Comparison of ENCODE assay signal across 18 cellular contexts in genomic region chr5:73740274-73740790, GRCh38.
DNase-seq lines count a peak whose midpoint lies in the region; ATAC-seq, FAIRE-seq and TF ChIP-seq lines count a peak whose summit lies in the region.
"Had no signal": no experiment of that assay in that cellular context is flagged by ENCODE, and none has a peak within 500 bp of the region (broad histone marks: within the 10 kb centered on the region; RNA-seq: fewer than 3 reads in every experiment).

No MANE protein-coding gene starts in this region.

- peaks cover 89% of the 10 kb centered on the region for H3K79me2 ChIP-seq in keratinocyte (ENCODE audit: control insufficient read depth, insufficient read depth, low read length)

- no peak overlapping the region for H2AK9ac ChIP-seq in IMR-90 (replicated peaks; ENCODE audit: low read depth, low read length, poor library complexity)

- H2AK5ac ChIP-seq in IMR-90 (ENCODE audit: low read depth, low read length), result no peak overlapping the region

- H2BK15ac ChIP-seq in IMR-90 (ENCODE audit: low read depth, low read length), result no peak overlapping the region

- H3K27me3 ChIP-seq in IMR-90 (ENCODE audit: control insufficient read depth, insufficient read depth, low read length) (no peaks in the 10 kb centered on the region), keratinocyte (ENCODE audit: control insufficient read depth, extremely low read depth, insufficient read depth, low read length) (no peaks in the 10 kb centered on the region), thyroid gland (no peaks in the 10 kb centered on the region)

- intact Hi-C loops in IMR-90 (cut with micrococcal nuclease) (loop anchor here (2.0 kb wide), 1 partner anchor 44 kb away; no protein-coding TSS in a partner anchor), thyroid gland (cut with DNase I) (no loop called here)

- no peak for TF ChIP-seq RAD21 in A549 (conservative IDR thresholded peaks at IDR 0.05 in 1 of 2, IDR thresholded peaks at IDR 0.05 in 1 of 2)
- TF ChIP-seq RAD21 in IMR-90 (IDR thresholded peaks at IDR 0.05; ENCODE audit: low read length), result no peak

- H3K27ac ChIP-seq in A549 (no peak overlapping the region; a peak in 1 of 6 replicates), IMR-90 (ENCODE audit: insufficient read depth, low read length) (no peak overlapping the region), keratinocyte (ENCODE audit: control insufficient read depth, insufficient read depth, low read length) (no peak overlapping the region), thyroid gland (peak overlapping the region in 2 of 3 donors; percentile 21 to 27)
- H3K27ac ChIP-seq: C4-2B had no signal

- H4K8ac ChIP-seq in IMR-90 (ENCODE audit: low read depth in 2 of 2, low read length in 2 of 2), result no peak overlapping the region

- H3K4me2 ChIP-seq in A549, result peak overlapping the region; percentile 8; the same call in 1 of the 3 replicates
- H3K4me2 ChIP-seq in IMR-90 (ENCODE audit: low read depth, low read length), result no peak overlapping the region
- no peak overlapping the region for H3K4me2 ChIP-seq in keratinocyte (ENCODE audit: control insufficient read depth, extremely low read depth, insufficient read depth, low read depth, low read length)

- H2BK5ac ChIP-seq in IMR-90 (ENCODE audit: low read depth, low read length, poor library complexity, severe bottlenecking), result no peak overlapping the region

- no peak for DNase-seq in A549 (ENCODE audit: low read depth in 1 of 2, low spot score in 1 of 2)
- DNase-seq in IMR-90, result no peak
- no peak for DNase-seq in keratinocyte (ENCODE audit: low read depth, low spot score)
- no peak for DNase-seq in thyroid gland
- no peak for DNase-seq in HK-2 (ENCODE audit: unreplicated experiment)
- DNase-seq in COLO668 (lab: John Stamatoyannopoulos, UW; ENCODE audit: unreplicated experiment), result no peak
- DNase-seq: AML-193; CD4-positive, alpha-beta T cell; DMS153; DMS79; GDM1; GOT3; H7; HFFc6 had no signal

- TF ChIP-seq EP300 in A549 (IDR thresholded peaks at IDR 0.05), result no peak

- peak; percentile 64 to 72; a peak in 4 of 6 replicates for ATAC-seq in A549
- ATAC-seq in IMR-90 (ENCODE audit: low read depth), result no peak; the same call in 1 of the 2 replicates
- ATAC-seq: HCT116 had no signal

- peak overlapping the region; percentile 84 for H3K23ac ChIP-seq in IMR-90 (ENCODE audit: low read depth, low read length)

- H3K18ac ChIP-seq in IMR-90 (ENCODE audit: low read depth, low read length), result no peak overlapping the region

- FAIRE-seq in A549 (lab: Jason Lieb, UNC), result no peak
- FAIRE-seq in keratinocyte (lab: Jason Lieb, UNC), result peak; percentile 51
- FAIRE-seq: GM12892, GM18507 had no signal

- peak overlapping the region; percentile 74; the same call in 1 of the 2 replicates for H3K14ac ChIP-seq in IMR-90 (replicated peaks; ENCODE audit: low read depth, low read length)

- 48% methylated on average over 4 of the region's 4 CpGs for WGBS in A549 (ENCODE audit: missing lambda C conversion rate)
- WGBS in IMR-90 (ENCODE audit: extremely low coverage in 2 of 2, insufficient read length in 1 of 2), 2 experiments, result no CpG with 5 or more reads among the region's 4 CpGs
- 60 to 62% methylated on average over 4 of the region's 4 CpGs for WGBS in thyroid gland, 2 donors

- in situ Hi-C loops in IMR-90 (cut with MboI; ENCODE audit: low sequenced_read_pairs), result no loop called here

- H3K9me3 ChIP-seq in A549, result no peaks in the 10 kb centered on the region
- H3K9me3 ChIP-seq in IMR-90 (ENCODE audit: control insufficient read depth, insufficient read depth, low read length), result no peaks in the 10 kb centered on the region
- no peaks in the 10 kb centered on the region for H3K9me3 ChIP-seq in keratinocyte (ENCODE audit: control insufficient read depth, low read depth, low read length)
- no peaks in the 10 kb centered on the region for H3K9me3 ChIP-seq in thyroid gland

- no peak overlapping the region for H3K4ac ChIP-seq in IMR-90 (ENCODE audit: low read depth, low read length)

- dilution Hi-C loops in IMR-90 (cut with HindIII; ENCODE audit: low sequenced_read_pairs, unreplicated experiment) (no loop called here), keratinocyte (cut with MboI; ENCODE audit: extremely low pct_ligation_motif_present, low sequenced_read_pairs) (no loop called here)

- no peak overlapping the region for H4K5ac ChIP-seq in IMR-90 (ENCODE audit: low read depth, low read length)

- H2BK120ac ChIP-seq in IMR-90 (ENCODE audit: low read depth, low read length), result no peak overlapping the region

- H2AFZ ChIP-seq in IMR-90 (replicated peaks; ENCODE audit: low read length, poor library complexity) (no peak overlapping the region), keratinocyte (ENCODE audit: control insufficient read depth, low read length) (no peak overlapping the region)

- POLR2A ChIA-PET in A549 (lab: Yijun Ruan, JAX) (interaction anchor here (0.7 kb wide), 1 partner anchor 114 kb away, joined by 4 read pairs; the partner anchor contains the start of gene ARHGEF28), IMR-90 (lab: Charles Lee; ENCODE audit: unreplicated experiment) (no interaction called here)

- peaks cover 6% of the 10 kb centered on the region; the same call in 1 of the 2 replicates for H3K9me1 ChIP-seq in IMR-90 (ENCODE audit: insufficient read depth, low read length)
- no peaks in the 10 kb centered on the region for H3K9me1 ChIP-seq in keratinocyte (ENCODE audit: control insufficient read depth, extremely low read depth, insufficient read depth, low read length)

- no peak overlapping the region for H4K91ac ChIP-seq in IMR-90 (ENCODE audit: insufficient read depth, low read depth, low read length)

- CTCF ChIA-PET in A549 (lab: Yijun Ruan, JAX), result interaction anchor here (1.1 to 1.4 kb wide), 3 partner anchors 10 to 149 kb away, joined by 3 to 7 read pairs (median 3); no protein-coding TSS in a partner anchor
- CTCF ChIA-PET in IMR-90 (lab: Yijun Ruan, JAX), result interaction anchor here (0.9 to 1.3 kb wide), 2 partner anchors 30 to 149 kb away, joined by 3 read pairs; no protein-coding TSS in a partner anchor

- H4K20me1 ChIP-seq in IMR-90 (ENCODE audit: insufficient read depth, low read length) (no peaks in the 10 kb centered on the region), keratinocyte (ENCODE audit: control insufficient read depth, extremely low read depth, insufficient read depth, low read length) (no peaks in the 10 kb centered on the region)

- H3K79me1 ChIP-seq in IMR-90 (ENCODE audit: low read depth in 1 of 2, low read length in 2 of 2), result peaks cover 0 to 31% of the 10 kb centered on the region in 2 experiments; a peak in 2 of 4 replicates

- no peak overlapping the region for H2BK20ac ChIP-seq in IMR-90 (ENCODE audit: low read depth, low read length)

- H3K4me1 ChIP-seq in A549 (peaks cover 16% of the 10 kb centered on the region; the same call in 2 of the 3 replicates), IMR-90 (ENCODE audit: control insufficient read depth, insufficient read depth, low read length) (no peaks in the 10 kb centered on the region), keratinocyte (ENCODE audit: control insufficient read depth, extremely low read depth, insufficient read depth, low read length) (no peaks in the 10 kb centered on the region), thyroid gland (peaks cover 14 to 21% of the 10 kb centered on the region in 2 donors)

- no peak overlapping the region for H3K56ac ChIP-seq in IMR-90 (ENCODE audit: extremely low read depth, insufficient read depth, low read length)

- H3K4me3 ChIP-seq in A549 (no peak overlapping the region), IMR-90 (ENCODE audit: insufficient read depth, low read depth, low read length) (no peak overlapping the region), keratinocyte (ENCODE audit: control insufficient read depth in 2 of 3, extremely low read depth in 1 of 3, insufficient read depth in 2 of 3, low read depth in 1 of 3, low read length in 3 of 3) (no peak overlapping the region), thyroid gland (replicated peaks in 1 of 3) (no peak overlapping the region)

- no peak overlapping the region for H3K9ac ChIP-seq in IMR-90 (ENCODE audit: low read depth, low read length)
- no peak overlapping the region for H3K9ac ChIP-seq in keratinocyte (ENCODE audit: control insufficient read depth, extremely low read depth, insufficient read depth, low read length)

- no peak for TF ChIP-seq CTCF in A549 (IDR thresholded peaks at IDR 0.05)
- TF ChIP-seq CTCF in IMR-90 (conservative IDR thresholded peaks at IDR 0.05; ENCODE audit: low read depth, low read length), result no peak
- no peak for TF ChIP-seq CTCF in keratinocyte (optimal IDR thresholded peaks at IDR 0.05 in 1 of 3, IDR thresholded peaks at IDR 0.05 in 1 of 3, conservative IDR thresholded peaks at IDR 0.05 in 1 of 3; ENCODE audit: extremely low read depth in 1 of 3, insufficient read depth in 2 of 3, low read length in 3 of 3)
- TF ChIP-seq CTCF in thyroid gland (IDR thresholded peaks at IDR 0.05), result no peak

- no peak for TF ChIP-seq POLR2A in A549 (IDR thresholded peaks at IDR 0.05; ENCODE audit: low read length)
- no peak for TF ChIP-seq POLR2A in IMR-90 (IDR thresholded peaks at IDR 0.05; ENCODE audit: low read depth, low read length)
- no peak for TF ChIP-seq POLR2A in thyroid gland (IDR thresholded peaks at IDR 0.05)

- no TSS peak for BruUV-seq in IMR-90 (replicated peaks; lab: Mats Ljungman, UMichigan)

- H3K36me3 ChIP-seq in IMR-90 (ENCODE audit: control insufficient read depth, insufficient read depth, low read length) (no peaks in the 10 kb centered on the region), keratinocyte (ENCODE audit: control insufficient read depth in 2 of 2, extremely low read depth in 1 of 2, insufficient read depth in 2 of 2, low read length in 2 of 2) (peaks cover 0 to 10% of the 10 kb centered on the region in 2 experiments), thyroid gland (no peaks in the 10 kb centered on the region)

TF ChIP-seq in A549, 52 proteins besides CTCF, POLR2A, EP300 and RAD21 (continues in another document):
- no peak for TF ChIP-seq KDM1A (IDR thresholded peaks at IDR 0.05; ENCODE audit: low read depth)
- no peak for TF ChIP-seq KDM5A (IDR thresholded peaks at IDR 0.05)
- TF ChIP-seq GATA3 (IDR thresholded peaks at IDR 0.05; ENCODE audit: borderline replicate concordance), result no peak

TF ChIP-seq in IMR-90, 13 proteins besides CTCF, POLR2A, EP300 and RAD21:
- TF ChIP-seq MAZ (IDR thresholded peaks at IDR 0.05; ENCODE audit: borderline replicate concordance, low read depth, low read length) (no peak), FOS (IDR thresholded peaks at IDR 0.05; ENCODE audit: low read depth, low read length) (no peak), CEBPB (IDR thresholded peaks at IDR 0.05; ENCODE audit: low read depth, low read length) (no peak), RFX5 (IDR thresholded peaks at IDR 0.05; ENCODE audit: low read depth, low read length) (no peak), SMC3 (IDR thresholded peaks at IDR 0.05; ENCODE audit: low read depth, low read length) (no peak)

Comparison
In these comparisons a context has a peak if more than half of its experiments do, and no peak if none do; other contexts are left out.
1. H3K27ac ChIP-seq: peak in thyroid gland (2 of 3); none in A549 (0 of 2), IMR-90 (single experiment) and keratinocyte (single experiment).